ENCODE assay signal across 20 cellular contexts in genomic region chr5:134071850-134072207, GRCh38. TPM values are rescaled to one million over a fixed set of nuclear protein-coding genes. Genes with fewer than 3 reads are reported as not detected.
A peak's percentile ranks its signal among the peaks of the same experiment; 100 is the strongest.
DNase-seq lines count a peak whose midpoint lies in the region; ATAC-seq, FAIRE-seq and TF ChIP-seq lines count a peak whose summit lies in the region.
"Had no signal": no experiment of that assay in that cellular context is flagged by ENCODE, and none has a peak within 500 bp of the region (broad histone marks: within the 10 kb centered on the region; RNA-seq: fewer than 3 reads in every experiment).

No MANE protein-coding gene starts in this region.

- ATAC-seq in activated T-cell treated with anti-CD3 and anti-CD28 coated beads, Interleukin-2, amount 50 U/mL, for 4 hours = no peak
- ATAC-seq in HG02885 (IDR thresholded peaks at IDR 0.05; ENCODE audit: poor library complexity, unreplicated experiment) (no peak), GM18907 (IDR thresholded peaks at IDR 0.05; ENCODE audit: unreplicated experiment) (no peak)

- H3K4me3 ChIP-seq in BLaER1 treated with 17β-estradiol and CSF1 and Interleukin-3, amounts not matched to agents 10 nM and 100 nM = no peak overlapping the region
- H3K4me3 ChIP-seq in kidney (ENCODE audit: low read length in 2 of 2) = no peak overlapping the region

- no peak overlapping the region for H3K27ac Mint-ChIP-seq in Calu3 (ENCODE audit: unreplicated experiment)
- H3K27ac Mint-ChIP-seq in immature natural killer cell = peak overlapping the region in 2 of 6 donors; percentile 40 to 43

- H3K27me3 ChIP-seq in BLaER1 treated with 17β-estradiol and CSF1 and Interleukin-3, amounts not matched to agents 10 nM and 100 nM = peaks cover 28 to 42% (median 35%) of the 10 kb centered on the region in 11 experiments
- H3K27me3 ChIP-seq: thyroid gland had no signal

- TF ChIP-seq CTCF in Calu3 (IDR thresholded peaks at IDR 0.05; ENCODE audit: unreplicated experiment) (no peak), kidney (IDR thresholded peaks at IDR 0.05; ENCODE audit: borderline replicate concordance, extremely low read depth, insufficient read depth) (no peak)

- H3K4me3 Mint-ChIP-seq in Calu3 (ENCODE audit: low read depth, unreplicated experiment) (peak overlapping the region; percentile 61), immature natural killer cell (peak overlapping the region in 4 of 5 donors; percentile 2 to 69 (median 57))
- peak overlapping the region; percentile 81 for H3K4me3 Mint-ChIP-seq in activated T-cell treated with anti-CD3 and anti-CD28 coated beads, Interleukin-2, amount 50 U/mL, for 4 hours

- intact Hi-C loops in Calu3 (cut with micrococcal nuclease; ENCODE audit: unreplicated experiment) (no loop called here), kidney (cut with DNase I) (no loop called here)

- H4K20me1 ChIP-seq in BLaER1 treated with 17β-estradiol and CSF1 and Interleukin-3, amounts not matched to agents 10 nM and 100 nM = no peaks in the 10 kb centered on the region

- H3K4me2 ChIP-seq in BLaER1 treated with 17β-estradiol and CSF1 and Interleukin-3, amounts not matched to agents 10 nM and 100 nM = peak overlapping the region in 8 of 11 experiments; percentile 79 to 92 (median 84); a peak in 8 of 22 replicates

- H3K36me3 Mint-ChIP-seq in Calu3 (ENCODE audit: insufficient read depth, unreplicated experiment) (peaks cover 9% of the 10 kb centered on the region), immature natural killer cell (no peaks in the 10 kb centered on the region)
- no peaks in the 10 kb centered on the region for H3K36me3 Mint-ChIP-seq in activated T-cell treated with anti-CD3 and anti-CD28 coated beads, Interleukin-2, amount 50 U/mL, for 4 hours (ENCODE audit: insufficient read depth)

- H3K9me3 ChIP-seq in BLaER1 treated with 17β-estradiol and CSF1 and Interleukin-3, amounts not matched to agents 10 nM and 100 nM (replicated peaks in 1 of 11) = peaks cover 0 to 9% (median 0%) of the 10 kb centered on the region in 11 experiments; a peak in 4 of 22 replicates
- no peaks in the 10 kb centered on the region for H3K9me3 ChIP-seq in kidney (ENCODE audit: control insufficient read depth in 1 of 2, low read length in 2 of 2)
- H3K9me3 ChIP-seq: heart right ventricle, thyroid gland had no signal

- DNase-seq in Calu3 (no peak), immature natural killer cell (no peak), inferior parietal cortex (ENCODE audit: extremely low spot score) (no peak), kidney (no peak)
- DNase-seq in activated T-cell treated with anti-CD3 and anti-CD28 coated beads, Interleukin-2, amount 50 U/mL, for 4 hours = no peak
- DNase-seq: activated CD8-positive, alpha-beta memory T cell treated with anti-CD3 and anti-CD28 coated beads, Interleukin-2, amount 50 U/mL, for 4 hours; amniotic stem cell; central memory CD4-positive, alpha-beta T cell; DMS79; heart right ventricle; Kasumi-1; kidney glomerular epithelial cell; NCI-H1436; NCI-H2227 treated with DMSO at 0.1 percent for 48 hours; SW 1271; WERI-Rb-1 had no signal

- no peak overlapping the region for H3K9ac ChIP-seq in BLaER1 treated with 17β-estradiol and CSF1 and Interleukin-3, amounts not matched to agents 10 nM and 100 nM
- H3K9ac ChIP-seq in kidney (ENCODE audit: low read length in 2 of 2) = no peak overlapping the region

- no peaks in the 10 kb centered on the region for H3K9me3 Mint-ChIP-seq in Calu3 (ENCODE audit: low read depth, unreplicated experiment)
- no peaks in the 10 kb centered on the region for H3K9me3 Mint-ChIP-seq in activated T-cell treated with anti-CD3 and anti-CD28 coated beads, Interleukin-2, amount 50 U/mL, for 4 hours
- no peaks in the 10 kb centered on the region for H3K9me3 Mint-ChIP-seq in immature natural killer cell

- FAIRE-seq in kidney (lab: Jason Lieb, UNC) = no peak

- no peaks in the 10 kb centered on the region for H3K4me1 Mint-ChIP-seq in Calu3 (ENCODE audit: low read depth, unreplicated experiment)
- peaks cover 70% of the 10 kb centered on the region for H3K4me1 Mint-ChIP-seq in activated T-cell treated with anti-CD3 and anti-CD28 coated beads, Interleukin-2, amount 50 U/mL, for 4 hours (ENCODE audit: low read depth)
- peaks cover 15 to 20% of the 10 kb centered on the region in 2 donors for H3K4me1 Mint-ChIP-seq in immature natural killer cell

- peaks cover 7 to 12% (median 10%) of the 10 kb centered on the region in 10 experiments for H3K4me1 ChIP-seq in BLaER1 treated with 17β-estradiol and CSF1 and Interleukin-3, amounts not matched to agents 10 nM and 100 nM
- peaks cover 0 to 3% of the 10 kb centered on the region in 2 donors for H3K4me1 ChIP-seq in kidney (ENCODE audit: control insufficient read depth in 1 of 2, insufficient read depth in 1 of 2, low read depth in 1 of 2, low read length in 2 of 2)

- CTCF ChIA-PET in Calu3 (lab: Charles Lee) = interaction anchor here (1.0 kb wide), 1 partner anchor 33 kb away, joined by 3 read pairs; no protein-coding TSS in a partner anchor

- H3K27ac ChIP-seq in BLaER1 treated with 17β-estradiol and CSF1 and Interleukin-3, amounts not matched to agents 10 nM and 100 nM = no peak overlapping the region
- H3K27ac ChIP-seq in kidney (ENCODE audit: low read depth in 2 of 2, low read length in 2 of 2) = no peak overlapping the region
- H3K27ac ChIP-seq: thyroid gland, WERI-Rb-1 had no signal

- no peaks in the 10 kb centered on the region for H3K36me3 ChIP-seq in BLaER1 treated with 17β-estradiol and CSF1 and Interleukin-3, amounts not matched to agents 10 nM and 100 nM
- H3K36me3 ChIP-seq in kidney (ENCODE audit: control insufficient read depth in 1 of 2, insufficient read depth in 2 of 2, low read length in 2 of 2) = no peaks in the 10 kb centered on the region
- H3K36me3 ChIP-seq: heart right ventricle, thyroid gland, WERI-Rb-1 had no signal

- H3K27me3 Mint-ChIP-seq in Calu3 (ENCODE audit: unreplicated experiment) = no peaks in the 10 kb centered on the region
- H3K27me3 Mint-ChIP-seq in activated T-cell treated with anti-CD3 and anti-CD28 coated beads, Interleukin-2, amount 50 U/mL, for 4 hours (ENCODE audit: low read depth) = peaks cover 3% of the 10 kb centered on the region
- H3K27me3 Mint-ChIP-seq in immature natural killer cell (ENCODE audit: low read depth in 3 of 3) = peaks cover 11 to 14% (median 12%) of the 10 kb centered on the region in 3 donors

- no TSS peak for BruUV-seq in Calu3 (replicated peaks; lab: Mats Ljungman, UMichigan)

RNA-seq across cellular contexts. Expression of gene TCF7, which starts 42.7 kb away (rescaled TPM):
- total RNA-seq in Calu3 (2022) = 13.6 and 16.8 TPM in 2 replicates
- 10 to 100 TPM; 34.4 to 49.7 (median 37.3) TPM for total RNA-seq in activated T-cell treated with anti-CD3 and anti-CD28 coated beads, Interleukin-2, amount 50 U/mL, for 4 hours
- 10 to 100 TPM; 14.9 to 50.9 (median 38.2) TPM for polyA plus RNA-seq in immature natural killer cell
- total RNA-seq in kidney = 15.6 TPM
- 1.2 TPM for polyA plus RNA-seq in kidney (ENCODE audit: insufficient read depth, low read depth, low replicate concordance)
